In genomic region chr7:5524580-5525270, GRCh38 we compare ENCODE assay signal across 8 cellular contexts. TPM values are rescaled to one million over a fixed set of nuclear protein-coding genes. Genes with fewer than 3 reads are reported as not detected.
A peak's percentile ranks its signal among the peaks of the same experiment; 100 is the strongest.
DNase-seq lines count a peak whose midpoint lies in the region; ATAC-seq, FAIRE-seq and TF ChIP-seq lines count a peak whose summit lies in the region.
"Not testable (repeated sequence)": the region's sequence is repeated elsewhere in the genome, so short reads cannot be mapped to it uniquely, and the experiment has no call there.

No MANE protein-coding gene starts in this region.

- H3K23ac ChIP-seq in H9 (ENCODE audit: insufficient read length, low read depth, low read length), result not testable (repeated sequence)

- not testable (repeated sequence) for H3K9me3 ChIP-seq in Caco-2; H9 (ENCODE audit: control insufficient read depth, low read depth, low read length); astrocyte (ENCODE audit: insufficient read depth, low read depth, low read length)

- H3K9ac ChIP-seq in H9 (ENCODE audit: extremely low read depth, insufficient read length, low read length); astrocyte (ENCODE audit: low read length): not testable (repeated sequence)

- not testable (repeated sequence) for H3K27me3 ChIP-seq in Caco-2 (replicated peaks; ENCODE audit: control insufficient read depth, insufficient read depth, low read length); H9 (ENCODE audit: insufficient read depth, low read length); astrocyte (ENCODE audit: insufficient read depth, low read length)

- H3K18ac ChIP-seq in H9 (ENCODE audit: insufficient read length, low read depth, low read length), result not testable (repeated sequence)

- H4K91ac ChIP-seq in H9 (ENCODE audit: insufficient read length, low read depth, low read length), result not testable (repeated sequence)

- H3K27ac ChIP-seq in H9 (ENCODE audit: insufficient read length, low read depth, low read length); astrocyte (ENCODE audit: low read depth, low read length): not testable (repeated sequence)
- peak overlapping the region; percentile 99 for H3K27ac ChIP-seq in RWPE1

- H2BK5ac ChIP-seq in H9 (ENCODE audit: insufficient read length, low read length), result not testable (repeated sequence)

- H4K8ac ChIP-seq in H9 (replicated peaks; ENCODE audit: insufficient read length, low read depth, low read length), result not testable (repeated sequence)

- H3K4me3 Mint-ChIP-seq in Caco-2 (ENCODE audit: unreplicated experiment) (peak overlapping the region; percentile 92), astrocyte (ENCODE audit: unreplicated experiment) (peak overlapping the region; percentile 100), naive B cell (peak overlapping the region in 4 of 8 donors; percentile 30 to 93 (median 52))
- not testable (repeated sequence) for H3K4me3 Mint-ChIP-seq in H9
- peak overlapping the region; percentile 99 for H3K4me3 Mint-ChIP-seq in activated CD4-positive, alpha-beta memory T cell treated with anti-CD3 and anti-CD28 coated beads, Interleukin-2, amount 10 ng/mL, durations not matched to agents 7 days and 5 days
- peak overlapping the region; percentile 69 to 91 for H3K4me3 Mint-ChIP-seq in stimulated activated naive B cell treated with anti-CD40 and anti-IgM and Interleukin-4, amounts not matched to agents 10 μg/mL and 1 μg/mL and 100 μg/mL, for 72 hours

- not testable (repeated sequence) for H3K79me2 ChIP-seq in H9 (ENCODE audit: insufficient read depth, low read length)
- peaks cover 39% of the 10 kb centered on the region for H3K79me2 ChIP-seq in astrocyte (ENCODE audit: insufficient read depth, low read length)

- not testable (repeated sequence) for BruUV-seq in Caco-2 (replicated peaks; lab: Mats Ljungman, UMichigan)

- H2BK15ac ChIP-seq in H9 (ENCODE audit: low read depth, low read length), result not testable (repeated sequence)

- peaks cover 18% of the 10 kb centered on the region for H3K4me1 ChIP-seq in Caco-2
- not testable (repeated sequence) for H3K4me1 ChIP-seq in H9 (ENCODE audit: insufficient read depth, low read length); astrocyte (ENCODE audit: insufficient read depth, low read length)

- H3K36me3 ChIP-seq in Caco-2 (ENCODE audit: control insufficient read depth, insufficient read depth, low read length) (peaks cover 25% of the 10 kb centered on the region), astrocyte (ENCODE audit: insufficient read depth, low read length) (peaks cover 43% of the 10 kb centered on the region)

- no CpG with 5 or more reads among the region's 14 CpGs for WGBS in H9 (ENCODE audit: extremely low coverage, insufficient read length, low lambda C conversion rate)

- H3K27me3 Mint-ChIP-seq in Caco-2 (ENCODE audit: insufficient read depth, unreplicated experiment); activated CD4-positive, alpha-beta memory T cell treated with anti-CD3 and anti-CD28 coated beads, Interleukin-2, amount 10 ng/mL, durations not matched to agents 7 days and 5 days; astrocyte (ENCODE audit: low read depth, unreplicated experiment); naive B cell: not testable (repeated sequence)
- H3K27me3 Mint-ChIP-seq in H9 (ENCODE audit: low read depth), result peaks cover 53% of the 10 kb centered on the region
- peaks cover 16 to 20% of the 10 kb centered on the region in 2 donors for H3K27me3 Mint-ChIP-seq in stimulated activated naive B cell treated with anti-CD40 and anti-IgM and Interleukin-4, amounts not matched to agents 10 μg/mL and 1 μg/mL and 100 μg/mL, for 72 hours

- TF ChIP-seq CTCF in Caco-2 (IDR thresholded peaks at IDR 0.05; ENCODE audit: insufficient read depth in 1 of 2, low read depth in 1 of 2, low read length in 1 of 2, severe bottlenecking in 1 of 2, unreplicated experiment in 1 of 2); H9 (conservative IDR thresholded peaks at IDR 0.05); RWPE1 (conservative IDR thresholded peaks at IDR 0.05; ENCODE audit: low read depth); astrocyte (IDR thresholded peaks at IDR 0.05; ENCODE audit: insufficient read depth, low read depth, low read length): not testable (repeated sequence)

- H3K36me3 Mint-ChIP-seq in Caco-2 (ENCODE audit: insufficient read depth, unreplicated experiment) (peaks cover 100% of the 10 kb centered on the region), H9 (ENCODE audit: insufficient read depth in 1 of 3, low read depth in 3 of 3) (peaks cover 50 to 70% (median 62%) of the 10 kb centered on the region in 3 experiments), astrocyte (ENCODE audit: low read depth, unreplicated experiment) (peaks cover 40% of the 10 kb centered on the region), naive B cell (peaks cover 17 to 25% of the 10 kb centered on the region in 2 donors)
- H3K36me3 Mint-ChIP-seq in activated CD4-positive, alpha-beta memory T cell treated with anti-CD3 and anti-CD28 coated beads, Interleukin-2, amount 10 ng/mL, durations not matched to agents 7 days and 5 days (ENCODE audit: low read depth), result peaks cover 49% of the 10 kb centered on the region
- H3K36me3 Mint-ChIP-seq in stimulated activated naive B cell treated with anti-CD40 and anti-IgM and Interleukin-4, amounts not matched to agents 10 μg/mL and 1 μg/mL and 100 μg/mL, for 72 hours, result peaks cover 50 to 64% of the 10 kb centered on the region in 2 donors

- not testable (repeated sequence) for H3K4ac ChIP-seq in H9 (ENCODE audit: low read depth, low read length)

- not testable (repeated sequence) for H3K79me1 ChIP-seq in H9 (ENCODE audit: insufficient read depth, low read depth, low read length, poor library complexity, severe bottlenecking)

- H3K4me2 ChIP-seq in H9 (ENCODE audit: insufficient read depth, insufficient read length, low read length), result not testable (repeated sequence)
- H3K4me2 ChIP-seq in astrocyte (ENCODE audit: low read length), result peak overlapping the region; percentile 93

- H4K5ac ChIP-seq in H9 (ENCODE audit: insufficient read length, low read depth, low read length), result not testable (repeated sequence)

- CTCF ChIA-PET in Caco-2 (lab: Charles Lee) (interaction anchor here (0.7 to 2.2 kb wide), 2 partner anchors 30 to 34 kb away, joined by 3 to 11 read pairs; no protein-coding TSS in a partner anchor), RWPE1 (lab: Yijun Ruan, JAX) (interaction anchor here (0.7 kb wide), 1 partner anchor 29 kb away, joined by 5 read pairs; no protein-coding TSS in a partner anchor)
- CTCF ChIA-PET in activated CD4-positive, alpha-beta memory T cell treated with anti-CD3 and anti-CD28 coated beads, Interleukin-2, amount 10 ng/mL, durations not matched to agents 7 days and 5 days (lab: Charles Lee), result interaction anchor here (0.6 to 4.4 kb wide), 3 partner anchors 15 to 34 kb away, joined by 3 to 33 read pairs (median 10); no protein-coding TSS in a partner anchor

- H2AFZ ChIP-seq in H9 (ENCODE audit: low read length); astrocyte (ENCODE audit: low read depth, low read length): not testable (repeated sequence)

- H3K14ac ChIP-seq in H9 (ENCODE audit: insufficient read depth, low read length), result not testable (repeated sequence)

- not testable (repeated sequence) for H2AK5ac ChIP-seq in H9 (ENCODE audit: insufficient read length, low read length)

- not testable (repeated sequence) for H2BK20ac ChIP-seq in H9 (ENCODE audit: low read depth, low read length, poor library complexity, severe bottlenecking)

- H3K4me1 Mint-ChIP-seq in Caco-2 (ENCODE audit: low read depth, unreplicated experiment), result peaks cover 15% of the 10 kb centered on the region
- H3K4me1 Mint-ChIP-seq in H9, result peaks cover 17 to 27% of the 10 kb centered on the region in 2 experiments
- H3K4me1 Mint-ChIP-seq in activated CD4-positive, alpha-beta memory T cell treated with anti-CD3 and anti-CD28 coated beads, Interleukin-2, amount 10 ng/mL, durations not matched to agents 7 days and 5 days, result peaks cover 30% of the 10 kb centered on the region
- H3K4me1 Mint-ChIP-seq in astrocyte (ENCODE audit: low read depth, unreplicated experiment), result peaks cover 11% of the 10 kb centered on the region
- peaks cover 40 to 52% (median 51%) of the 10 kb centered on the region in 3 donors for H3K4me1 Mint-ChIP-seq in naive B cell
- peaks cover 42 to 60% of the 10 kb centered on the region in 2 donors for H3K4me1 Mint-ChIP-seq in stimulated activated naive B cell treated with anti-CD40 and anti-IgM and Interleukin-4, amounts not matched to agents 10 μg/mL and 1 μg/mL and 100 μg/mL, for 72 hours

- H3K56ac ChIP-seq in H9 (ENCODE audit: insufficient read length, low read depth, low read length), result not testable (repeated sequence)

- H3K27ac Mint-ChIP-seq in Caco-2 (ENCODE audit: unreplicated experiment), result peak overlapping the region; percentile 93
- H3K27ac Mint-ChIP-seq in H9, result peak overlapping the region in 2 of 3 experiments; percentile 69 to 71; a peak in 4 of 7 replicates
- peak overlapping the region; percentile 96 for H3K27ac Mint-ChIP-seq in activated CD4-positive, alpha-beta memory T cell treated with anti-CD3 and anti-CD28 coated beads, Interleukin-2, amount 10 ng/mL, durations not matched to agents 7 days and 5 days
- H3K27ac Mint-ChIP-seq in astrocyte (ENCODE audit: unreplicated experiment), result peak overlapping the region; percentile 99
- H3K27ac Mint-ChIP-seq in naive B cell, result peak overlapping the region in 5 of 6 donors; percentile 5 to 98 (median 82)
- H3K27ac Mint-ChIP-seq in stimulated activated naive B cell treated with anti-CD40 and anti-IgM and Interleukin-4, amounts not matched to agents 10 μg/mL and 1 μg/mL and 100 μg/mL, for 72 hours, result peak overlapping the region; percentile 99

- H4K20me1 ChIP-seq in H9 (ENCODE audit: control insufficient read depth, insufficient read depth, insufficient read length), result not testable (repeated sequence)
- peaks cover 68% of the 10 kb centered on the region for H4K20me1 ChIP-seq in astrocyte (ENCODE audit: insufficient read depth, low read length)

- not testable (repeated sequence) for FAIRE-seq in astrocyte (lab: Jason Lieb, UNC)

- H3K4me3 ChIP-seq in Caco-2 (ENCODE audit: low read depth, low read length); astrocyte (ENCODE audit: insufficient read depth, low read depth, low read length): not testable (repeated sequence)

- H3K9me3 Mint-ChIP-seq in Caco-2 (ENCODE audit: unreplicated experiment); activated CD4-positive, alpha-beta memory T cell treated with anti-CD3 and anti-CD28 coated beads, Interleukin-2, amount 10 ng/mL, durations not matched to agents 7 days and 5 days; astrocyte (ENCODE audit: unreplicated experiment); naive B cell; stimulated activated naive B cell treated with anti-CD40 and anti-IgM and Interleukin-4, amounts not matched to agents 10 μg/mL and 1 μg/mL and 100 μg/mL, for 72 hours: not testable (repeated sequence)
- peaks cover 2 to 13% of the 10 kb centered on the region in 2 experiments for H3K9me3 Mint-ChIP-seq in H9

- DNase-seq in Caco-2 (peak; percentile 58 to 64), H9 (peak; percentile 52), fibroblast of peridontal ligament (ENCODE audit: extremely low read depth) (peak; percentile 53)
- not testable (repeated sequence) for DNase-seq in RWPE1 (ENCODE audit: low spot score); astrocyte (ENCODE audit: low read depth); naive B cell; stimulated activated naive B cell treated with anti-CD40 and anti-IgM and Interleukin-4, amounts not matched to agents 10 μg/mL and 1 μg/mL and 100 μg/mL, for 72 hours
- peak; percentile 39 for DNase-seq in activated CD4-positive, alpha-beta memory T cell treated with anti-CD3 and anti-CD28 coated beads, Interleukin-2, amount 10 ng/mL, durations not matched to agents 7 days and 5 days

- POLR2A ChIA-PET in Caco-2 (lab: Charles Lee) (interaction anchor here (0.6 to 2.1 kb wide), 5 partner anchors 9 to 127 kb away, joined by 3 to 11 read pairs (median 8); no protein-coding TSS in a partner anchor), RWPE1 (lab: Yijun Ruan, JAX; ENCODE audit: low non-redundant PET) (interaction anchor here (0.5 to 0.7 kb wide), 3 partner anchors 11 to 34 kb away, joined by 3 read pairs; no protein-coding TSS in a partner anchor)
- POLR2A ChIA-PET in activated CD4-positive, alpha-beta memory T cell treated with anti-CD3 and anti-CD28 coated beads, Interleukin-2, amount 10 ng/mL, durations not matched to agents 7 days and 5 days (lab: Charles Lee), result interaction anchor here (0.9 to 4.3 kb wide), 8 partner anchors 9 to 169 kb away, joined by 3 to 20 read pairs (median 7); no protein-coding TSS in a partner anchor

- H3K23me2 ChIP-seq in H9 (ENCODE audit: insufficient read length, low read depth, low read length, poor library complexity, severe bottlenecking), result not testable (repeated sequence)

- not testable (repeated sequence) for H2BK120ac ChIP-seq in H9 (ENCODE audit: low read depth, low read length, poor library complexity, severe bottlenecking)

- not testable (repeated sequence) for H2BK12ac ChIP-seq in H9 (ENCODE audit: insufficient read length, low read depth, low read length)

- intact Hi-C loops in Caco-2 (cut with micrococcal nuclease; ENCODE audit: unreplicated experiment), result not testable (repeated sequence)

- H3T11ph ChIP-seq in H9 (ENCODE audit: low read length), result not testable (repeated sequence)

- ATAC-seq in naive B cell (ENCODE audit: low read depth in 2 of 2), result not testable (repeated sequence)
- peak; percentile 1 to 2 for ATAC-seq in stimulated activated naive B cell treated with anti-CD40 and anti-IgM and Interleukin-4, amounts not matched to agents 10 μg/mL and 1 μg/mL and 100 μg/mL, for 72 hours (replicated peaks)

RNA-seq across cellular contexts. Expression of gene ACTB, which starts 5.7 kb away (rescaled TPM):
- total RNA-seq in Caco-2 (2022), result 3,565 and 4,201 TPM in 2 replicates
- total RNA-seq in H9 (2021), result 5,597 and 5,803 TPM in 2 replicates
- over 10,000 TPM; 11,429 to 11,435 TPM for total RNA-seq in activated CD4-positive, alpha-beta memory T cell treated with anti-CD3 and anti-CD28 coated beads, Interleukin-2, amount 10 ng/mL, durations not matched to agents 7 days and 5 days
- total RNA-seq in astrocyte, result 8,286 and 8,942 TPM in 2 replicates
- over 10,000 TPM; 10,628 to 16,007 (median 11,568) TPM for polyA plus RNA-seq in naive B cell (ENCODE audit: low read depth in 6 of 6)

RNA-seq across cellular contexts. Expression of gene FBXL18, which starts 11.1 kb away (rescaled TPM):
- total RNA-seq in Caco-2 (2022) (22.1 and 24.6 TPM in 2 replicates), H9 (2021) (22.2 and 22.6 TPM in 2 replicates), astrocyte (33.1 and 35.5 TPM in 2 replicates)
- total RNA-seq in activated CD4-positive, alpha-beta memory T cell treated with anti-CD3 and anti-CD28 coated beads, Interleukin-2, amount 10 ng/mL, durations not matched to agents 7 days and 5 days, result 10 to 100 TPM in 1 of 2 experiments, 1 to 10 TPM in 1; 9.4 to 10.1 TPM
- 1 to 10 TPM in 2 of 6 donors, under 1 TPM in 3, not detected in 1; 0.32 to 1.2 (median 0.55) TPM for polyA plus RNA-seq in naive B cell (ENCODE audit: low read depth in 6 of 6)
